26 cellular contexts compared by ENCODE assay signal in the genomic region with DNA sequence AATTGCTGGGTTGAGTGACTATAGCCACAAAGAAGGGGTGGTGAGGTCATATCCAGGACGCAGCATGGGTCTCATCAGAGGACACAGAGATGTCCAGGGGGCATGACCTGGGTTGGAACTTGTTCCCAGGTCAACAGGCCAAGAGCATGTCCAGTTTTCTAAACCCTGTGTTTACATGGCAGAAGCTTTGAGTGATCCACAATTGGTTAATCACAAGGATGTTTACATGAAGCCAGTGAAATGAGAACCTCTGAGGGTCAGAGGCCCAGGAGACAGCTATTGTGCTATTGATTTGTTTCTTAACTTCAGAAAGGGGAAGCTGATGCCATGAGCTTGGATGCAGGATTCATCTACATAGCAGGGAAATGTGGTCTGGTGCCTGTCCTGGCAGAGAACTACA. TPM values are rescaled to one million over a fixed set of nuclear protein-coding genes. Genes with fewer than 3 reads are reported as not detected.
"Had no signal": no experiment of that assay in that cellular context is flagged by ENCODE, and none has a peak within 500 bp of the region (broad histone marks: within the 10 kb centered on the region; RNA-seq: fewer than 3 reads in every experiment).

No MANE protein-coding gene starts in this region.

- H3K27ac Mint-ChIP-seq: activated B cell treated with CpG ODN at 0.5 μM for 24 hours; activated CD4-positive, alpha-beta T cell treated with anti-CD3 and anti-CD28 coated beads, Interleukin-2, amount 10 ng/mL, durations not matched to agents 24 days and 14 days; activated CD8-positive, alpha-beta memory T cell treated with anti-CD3 and anti-CD28 coated beads, Interleukin-2, amount 10 ng/mL, durations not matched to agents 7 days and 5 days; activated naive CD4-positive, alpha-beta T cell treated with anti-CD3 and anti-CD28 coated beads, Interleukin-2, amount 50 U/mL, for 72 hours; activated naive CD8-positive, alpha-beta T cell treated with anti-CD3 and anti-CD28 coated beads, Interleukin-2, amount 50 U/mL, for 24 hours; activated T-cell treated with anti-CD3 and anti-CD28 coated beads, Interleukin-2, amount 50 U/mL, for 24 hours; activated T-helper 1 cell treated with anti-CD3 and anti-CD28 coated beads, Interleukin-12 subunit alpha, Interleukin-12 subunit beta, Interleukin-2, Interleukin-4 antibody, amounts not matched to agents 30 ng/mL and 10 ng/mL and 1 ng/mL, durations not matched to agents 14 hours and 24 hours and 36 hours; T-helper 17 cell had no signal

- H3K4me1 Mint-ChIP-seq: activated B cell treated with CpG ODN at 0.5 μM for 24 hours; activated CD4-positive, alpha-beta T cell treated with anti-CD3 and anti-CD28 coated beads, Interleukin-2, amount 10 ng/mL, durations not matched to agents 24 days and 14 days; activated CD8-positive, alpha-beta memory T cell treated with anti-CD3 and anti-CD28 coated beads, Interleukin-2, amount 10 ng/mL, durations not matched to agents 7 days and 5 days; activated naive CD8-positive, alpha-beta T cell treated with anti-CD3 and anti-CD28 coated beads, Interleukin-2, amount 50 U/mL, for 24 hours; T-helper 17 cell had no signal

- ATAC-seq: activated CD8-positive, alpha-beta memory T cell treated with anti-CD3 and anti-CD28 coated beads, Interleukin-2, amount 10 ng/mL, durations not matched to agents 7 days and 5 days; activated naive CD4-positive, alpha-beta T cell treated with anti-CD3 and anti-CD28 coated beads, Interleukin-2, amount 50 U/mL, for 72 hours; activated naive CD8-positive, alpha-beta T cell treated with anti-CD3 and anti-CD28 coated beads, Interleukin-2, amount 50 U/mL, for 24 hours; body of pancreas; T-helper 17 cell had no signal

- H3K4me1 ChIP-seq: ascending aorta, body of pancreas, Peyer's patch, SJCRH30 had no signal

- DNase-seq: activated B cell treated with CpG ODN at 0.5 μM for 24 hours; activated CD4-positive, alpha-beta T cell treated with anti-CD3 and anti-CD28 coated beads for 1 hour; activated CD4-positive, alpha-beta T cell treated with anti-CD3 and anti-CD28 coated beads, Interleukin-2, amount 10 ng/mL, durations not matched to agents 24 days and 14 days; activated CD4-positive, alpha-beta T cell treated with anti-CD3 and anti-CD28 coated beads, Interleukin-2, amount 50 U/mL, for 48 hours; activated CD8-positive, alpha-beta memory T cell treated with anti-CD3 and anti-CD28 coated beads, Interleukin-2, amount 10 ng/mL, durations not matched to agents 7 days and 5 days; activated effector memory CD4-positive, alpha-beta T cell treated with Interleukin-2 at 50 U/mL for 16 hours; activated naive CD4-positive, alpha-beta T cell treated with Interleukin-2 at 50 U/mL for 16 hours; activated naive CD8-positive, alpha-beta T cell treated with anti-CD3 and anti-CD28 coated beads, Interleukin-2, amount 50 U/mL, for 24 hours; activated T-cell treated with anti-CD3 and anti-CD28 coated beads, Interleukin-2, amount 50 U/mL, for 24 hours; amniotic stem cell; body of pancreas; central memory CD4-positive, alpha-beta T cell; NCI-H1092 treated with DMSO at 0.1 percent for 48 hours; NCI-H1417 treated with DMSO at 0.1 percent for 48 hours; NCI-H187; NCI-H2081; NCI-H510A treated with DMSO at 0.1 percent for 48 hours; Peyer's patch; Right ventricle myocardium superior; SJCRH30; SK-N-SH; T-helper 17 cell; T-helper 9 cell had no signal

- H3K4me3 Mint-ChIP-seq: activated B cell treated with CpG ODN at 0.5 μM for 24 hours; activated CD4-positive, alpha-beta T cell treated with anti-CD3 and anti-CD28 coated beads, Interleukin-2, amount 10 ng/mL, durations not matched to agents 24 days and 14 days; activated CD8-positive, alpha-beta memory T cell treated with anti-CD3 and anti-CD28 coated beads, Interleukin-2, amount 10 ng/mL, durations not matched to agents 7 days and 5 days; activated naive CD8-positive, alpha-beta T cell treated with anti-CD3 and anti-CD28 coated beads, Interleukin-2, amount 50 U/mL, for 24 hours; activated T-cell treated with anti-CD3 and anti-CD28 coated beads, Interleukin-2, amount 50 U/mL, for 24 hours; activated T-helper 1 cell treated with anti-CD3 and anti-CD28 coated beads, Interleukin-12 subunit alpha, Interleukin-12 subunit beta, Interleukin-2, Interleukin-4 antibody, amounts not matched to agents 30 ng/mL and 10 ng/mL and 1 ng/mL, durations not matched to agents 14 hours and 24 hours and 36 hours; T-helper 17 cell had no signal

- H3K36me3 ChIP-seq: ascending aorta, Peyer's patch, SJCRH30 had no signal

- H3K27me3 ChIP-seq: ascending aorta, body of pancreas, Peyer's patch, SJCRH30 had no signal

- H3K9me3 Mint-ChIP-seq: activated B cell treated with CpG ODN at 0.5 μM for 24 hours; activated CD4-positive, alpha-beta T cell treated with anti-CD3 and anti-CD28 coated beads, Interleukin-2, amount 10 ng/mL, durations not matched to agents 24 days and 14 days; activated naive CD4-positive, alpha-beta T cell treated with anti-CD3 and anti-CD28 coated beads, Interleukin-2, amount 50 U/mL, for 72 hours; activated naive CD8-positive, alpha-beta T cell treated with anti-CD3 and anti-CD28 coated beads, Interleukin-2, amount 50 U/mL, for 24 hours; activated T-cell treated with anti-CD3 and anti-CD28 coated beads, Interleukin-2, amount 50 U/mL, for 24 hours; activated T-helper 1 cell treated with anti-CD3 and anti-CD28 coated beads, Interleukin-12 subunit alpha, Interleukin-12 subunit beta, Interleukin-2, Interleukin-4 antibody, amounts not matched to agents 30 ng/mL and 10 ng/mL and 1 ng/mL, durations not matched to agents 14 hours and 24 hours and 36 hours had no signal

- H3K4me3 ChIP-seq: ascending aorta, body of pancreas, Peyer's patch, SJCRH30 had no signal

- H3K9me3 ChIP-seq: ascending aorta, body of pancreas, Peyer's patch, SJCRH30, SK-N-SH had no signal

- H3K36me3 Mint-ChIP-seq: activated CD8-positive, alpha-beta memory T cell treated with anti-CD3 and anti-CD28 coated beads, Interleukin-2, amount 10 ng/mL, durations not matched to agents 7 days and 5 days; activated naive CD4-positive, alpha-beta T cell treated with anti-CD3 and anti-CD28 coated beads, Interleukin-2, amount 50 U/mL, for 72 hours had no signal

RNA-seq across cellular contexts. Expression of a gene that starts 42.3 kb away (rescaled TPM):
- total RNA-seq: activated T-helper 1 cell treated with anti-CD3 and anti-CD28 coated beads, Interleukin-12 subunit alpha, Interleukin-12 subunit beta, Interleukin-2, Interleukin-4 antibody, amounts not matched to agents 30 ng/mL and 10 ng/mL and 1 ng/mL, durations not matched to agents 14 hours and 24 hours and 36 hours had no signal
